ENCODE assay signal across 1 cellular context in genomic region chr20:50713677-50714101, GRCh38.
TF ChIP-seq lines count a peak whose summit lies in the region.

No MANE protein-coding gene starts in this region.

TF ChIP-seq in SK-N-SH treated with all-trans-retinoic acid at 6 μM for 48 hours, 23 proteins besides CTCF, POLR2A, EP300 and RAD21 (continued from another document):
- TF ChIP-seq TSHZ2 (CRISPR knock-in tag; IDR thresholded peaks at IDR 0.05): no peak
- no peak for TF ChIP-seq CSDC2 (CRISPR knock-in tag; IDR thresholded peaks at IDR 0.05)
- no peak for TF ChIP-seq GLIS3 (CRISPR knock-in tag; IDR thresholded peaks at IDR 0.05)
- no peak for TF ChIP-seq RARB (CRISPR knock-in tag; IDR thresholded peaks at IDR 0.05)
